ENCODE assay signal across 1 cellular context in the genomic region with DNA sequence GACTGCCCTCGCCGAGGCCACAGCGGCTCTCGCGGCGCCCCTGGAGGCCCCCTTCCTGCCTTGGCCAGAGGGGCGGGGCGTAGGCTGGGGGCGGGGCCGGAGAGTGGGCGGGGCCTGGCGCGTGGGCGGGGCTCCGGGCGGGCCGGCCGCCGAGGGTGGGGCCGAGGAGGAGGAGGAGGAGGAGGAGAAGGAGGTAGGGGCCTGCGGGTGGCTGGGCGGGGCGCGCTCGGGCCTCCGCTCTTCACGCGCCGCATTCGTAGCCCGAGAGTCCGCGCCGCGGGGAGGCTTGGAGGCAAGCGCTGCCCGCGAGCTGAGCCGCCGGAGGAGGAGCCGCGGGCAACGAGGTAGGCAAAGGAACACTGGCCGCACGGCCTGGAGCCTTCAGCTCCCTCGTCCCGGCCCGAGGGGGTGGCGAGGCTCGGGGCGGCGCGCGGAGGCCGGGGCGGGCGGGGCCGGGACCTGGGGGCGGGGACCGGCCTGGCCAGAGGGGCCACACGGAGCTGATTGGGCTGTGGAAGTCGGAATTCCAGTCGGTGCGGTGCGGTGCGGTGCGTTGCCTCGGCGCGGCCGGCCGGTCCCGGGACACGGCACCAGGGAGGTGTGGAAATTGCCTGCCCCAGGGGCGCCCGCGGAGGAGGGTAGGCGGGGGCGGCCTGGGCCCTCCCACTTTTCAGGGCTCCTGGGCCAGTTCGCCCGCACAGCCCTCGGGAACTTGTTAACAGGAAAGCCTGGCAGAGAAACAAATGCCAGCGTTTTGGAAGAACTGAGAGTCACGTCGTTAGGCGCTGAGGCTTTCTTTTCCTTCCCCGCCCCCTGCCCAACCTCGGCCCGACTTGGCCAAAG.
TF ChIP-seq lines count a peak whose summit lies in the region.

A gene with protein sequence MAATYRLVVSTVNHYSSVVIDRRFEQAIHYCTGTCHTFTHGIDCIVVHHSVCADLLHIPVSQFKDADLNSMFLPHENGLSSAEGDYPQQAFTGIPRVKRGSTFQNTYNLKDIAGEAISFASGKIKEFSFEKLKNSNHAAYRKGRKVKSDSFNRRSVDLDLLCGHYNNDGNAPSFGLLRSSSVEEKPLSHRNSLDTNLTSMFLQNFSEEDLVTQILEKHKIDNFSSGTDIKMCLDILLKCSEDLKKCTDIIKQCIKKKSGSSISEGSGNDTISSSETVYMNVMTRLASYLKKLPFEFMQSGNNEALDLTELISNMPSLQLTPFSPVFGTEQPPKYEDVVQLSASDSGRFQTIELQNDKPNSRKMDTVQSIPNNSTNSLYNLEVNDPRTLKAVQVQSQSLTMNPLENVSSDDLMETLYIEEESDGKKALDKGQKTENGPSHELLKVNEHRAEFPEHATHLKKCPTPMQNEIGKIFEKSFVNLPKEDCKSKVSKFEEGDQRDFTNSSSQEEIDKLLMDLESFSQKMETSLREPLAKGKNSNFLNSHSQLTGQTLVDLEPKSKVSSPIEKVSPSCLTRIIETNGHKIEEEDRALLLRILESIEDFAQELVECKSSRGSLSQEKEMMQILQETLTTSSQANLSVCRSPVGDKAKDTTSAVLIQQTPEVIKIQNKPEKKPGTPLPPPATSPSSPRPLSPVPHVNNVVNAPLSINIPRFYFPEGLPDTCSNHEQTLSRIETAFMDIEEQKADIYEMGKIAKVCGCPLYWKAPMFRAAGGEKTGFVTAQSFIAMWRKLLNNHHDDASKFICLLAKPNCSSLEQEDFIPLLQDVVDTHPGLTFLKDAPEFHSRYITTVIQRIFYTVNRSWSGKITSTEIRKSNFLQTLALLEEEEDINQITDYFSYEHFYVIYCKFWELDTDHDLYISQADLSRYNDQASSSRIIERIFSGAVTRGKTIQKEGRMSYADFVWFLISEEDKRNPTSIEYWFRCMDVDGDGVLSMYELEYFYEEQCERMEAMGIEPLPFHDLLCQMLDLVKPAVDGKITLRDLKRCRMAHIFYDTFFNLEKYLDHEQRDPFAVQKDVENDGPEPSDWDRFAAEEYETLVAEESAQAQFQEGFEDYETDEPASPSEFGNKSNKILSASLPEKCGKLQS (N-terminal part only) (plus strand): TSS at position 223 of the 843 bp plus-strand sequence. CDS start 35,771 bp downstream, outside the sequence.

TF ChIP-seq in Ishikawa, 13 proteins besides CTCF, POLR2A, EP300 and RAD21 (continued from another document):
- peak; percentile 70 for TF ChIP-seq YY1 (IDR thresholded peaks at IDR 0.05; ENCODE audit: low read depth)
